Comparison of ENCODE assay signal across 13 cellular contexts in the genomic region with DNA sequence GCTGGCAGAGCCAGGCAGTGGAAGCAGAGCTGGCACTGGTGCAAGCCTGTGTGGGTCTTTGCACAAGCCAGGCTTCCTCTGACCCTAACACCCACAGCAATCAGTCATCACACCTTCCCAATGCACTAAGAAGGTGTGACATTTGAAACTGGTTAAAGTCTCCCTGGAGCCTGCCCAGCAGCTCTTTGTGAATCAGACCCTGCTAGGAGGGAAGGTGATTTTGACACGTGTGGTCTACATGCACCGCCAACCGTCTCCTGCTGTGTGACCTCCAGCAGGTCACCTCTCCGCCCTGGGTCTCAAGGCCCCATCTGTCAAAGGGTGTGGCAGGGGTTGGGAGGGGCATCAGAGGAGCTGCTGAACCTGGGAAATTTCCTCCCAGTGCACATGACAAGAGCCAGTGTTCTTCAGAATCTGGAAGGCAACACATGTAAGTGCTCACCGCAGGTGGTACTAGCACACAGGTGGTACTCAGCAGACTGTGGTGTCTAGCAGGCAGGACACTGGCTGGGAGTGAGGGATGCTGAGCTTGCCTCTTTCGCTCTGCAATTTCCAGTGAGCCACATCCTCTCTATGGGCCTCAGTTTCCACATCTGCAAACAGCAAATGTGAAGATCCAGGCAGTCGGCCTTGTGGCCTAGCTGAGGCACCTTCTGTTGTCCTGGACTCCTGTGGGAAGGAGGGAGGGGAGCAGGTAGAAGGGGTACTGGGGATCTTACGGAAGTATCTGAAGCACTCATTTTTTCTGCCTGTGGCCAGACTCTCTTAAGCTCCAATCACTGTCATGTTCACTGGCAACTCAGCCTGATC.
DNase-seq lines count a peak whose midpoint lies in the region; ATAC-seq and TF ChIP-seq lines count a peak whose summit lies in the region.
"Had no signal": no experiment of that assay in that cellular context is flagged by ENCODE, and none has a peak within 500 bp of the region (broad histone marks: within the 10 kb centered on the region; RNA-seq: fewer than 3 reads in every experiment).

No MANE protein-coding gene starts in this region.

- DNase-seq in activated CD8-positive, alpha-beta T cell treated with anti-CD3 and anti-CD28 coated beads for 36 hours: peak; percentile 24
- DNase-seq in activated CD8-positive, alpha-beta T cell treated with anti-CD3 and anti-CD28 coated beads, Interleukin-2, amount 10 ng/mL, durations not matched to agents 7 days and 5 days: no peak
- DNase-seq in amniotic epithelial cell (ENCODE audit: low read depth): peak; percentile 48
- peak; percentile 79 for DNase-seq in renal cortical epithelial cell (ENCODE audit: low read depth)
- no peak for DNase-seq in hepatic stellate cell (ENCODE audit: low spot score)
- no peak for DNase-seq in SK-N-DZ (ENCODE audit: low spot score)
- DNase-seq: anterior cingulate cortex, EL, NCI-H1930, T1000 had no signal

- peak; percentile 67 for ATAC-seq in activated CD8-positive, alpha-beta T cell treated with anti-CD3 and anti-CD28 coated beads for 36 hours
- no peak for ATAC-seq in activated CD8-positive, alpha-beta T cell treated with anti-CD3 and anti-CD28 coated beads, Interleukin-2, amount 10 ng/mL, durations not matched to agents 7 days and 5 days
- no peak for ATAC-seq in GM18870 (IDR thresholded peaks at IDR 0.05; ENCODE audit: unreplicated experiment)

- no peak overlapping the region for H3K4me3 ChIP-seq in HEK293 (ENCODE audit: low read depth, low read length)
- H3K4me3 ChIP-seq: neural progenitor cell had no signal

- intact Hi-C loops in activated CD8-positive, alpha-beta T cell treated with anti-CD3 and anti-CD28 coated beads for 36 hours (cut with micrococcal nuclease): no loop called here

- no peaks in the 10 kb centered on the region for H3K36me3 Mint-ChIP-seq in activated CD8-positive, alpha-beta T cell treated with anti-CD3 and anti-CD28 coated beads for 36 hours (ENCODE audit: low read depth)
- no peaks in the 10 kb centered on the region for H3K36me3 Mint-ChIP-seq in activated CD8-positive, alpha-beta T cell treated with anti-CD3 and anti-CD28 coated beads, Interleukin-2, amount 10 ng/mL, durations not matched to agents 7 days and 5 days (ENCODE audit: low read depth)
- H3K36me3 Mint-ChIP-seq: neural progenitor cell had no signal

- H3K4me3 Mint-ChIP-seq in activated CD8-positive, alpha-beta T cell treated with anti-CD3 and anti-CD28 coated beads for 36 hours: no peak overlapping the region
- no peak overlapping the region for H3K4me3 Mint-ChIP-seq in activated CD8-positive, alpha-beta T cell treated with anti-CD3 and anti-CD28 coated beads, Interleukin-2, amount 10 ng/mL, durations not matched to agents 7 days and 5 days
- H3K4me3 Mint-ChIP-seq: neural progenitor cell had no signal

- peaks cover 17% of the 10 kb centered on the region for H3K4me1 Mint-ChIP-seq in activated CD8-positive, alpha-beta T cell treated with anti-CD3 and anti-CD28 coated beads for 36 hours (ENCODE audit: low read depth)
- peaks cover 19% of the 10 kb centered on the region for H3K4me1 Mint-ChIP-seq in activated CD8-positive, alpha-beta T cell treated with anti-CD3 and anti-CD28 coated beads, Interleukin-2, amount 10 ng/mL, durations not matched to agents 7 days and 5 days (ENCODE audit: low read depth)

- H3K27ac Mint-ChIP-seq in activated CD8-positive, alpha-beta T cell treated with anti-CD3 and anti-CD28 coated beads for 36 hours: no peak overlapping the region
- no peak overlapping the region for H3K27ac Mint-ChIP-seq in activated CD8-positive, alpha-beta T cell treated with anti-CD3 and anti-CD28 coated beads, Interleukin-2, amount 10 ng/mL, durations not matched to agents 7 days and 5 days

- H3K27ac ChIP-seq in HEK293 (ENCODE audit: extremely low read depth, low read depth, low read length): no peak overlapping the region
- H3K27ac ChIP-seq: neural progenitor cell had no signal

- POLR2A ChIA-PET in activated CD8-positive, alpha-beta T cell treated with anti-CD3 and anti-CD28 coated beads for 36 hours (lab: Charles Lee): interaction anchor here (0.7 kb wide), 1 partner anchor 38 kb away, joined by 3 read pairs; no protein-coding TSS in a partner anchor
- POLR2A ChIA-PET in activated CD8-positive, alpha-beta T cell treated with anti-CD3 and anti-CD28 coated beads, Interleukin-2, amount 10 ng/mL, durations not matched to agents 7 days and 5 days (lab: Charles Lee): interaction anchor here (0.7 kb wide), 1 partner anchor 9 kb away, joined by 3 read pairs; no protein-coding TSS in a partner anchor
- POLR2A ChIA-PET in HEK293 (lab: Yijun Ruan, JAX): no interaction called here

- H3K9me3 ChIP-seq in HEK293 (ENCODE audit: control insufficient read depth, insufficient read depth, low read depth, low read length): no peaks in the 10 kb centered on the region

- no peaks in the 10 kb centered on the region for H3K4me1 ChIP-seq in HEK293 (ENCODE audit: control insufficient read depth, insufficient read depth, low read length)

- TF ChIP-seq CTCF in activated CD8-positive, alpha-beta T cell treated with anti-CD3 and anti-CD28 coated beads for 36 hours (IDR thresholded peaks at IDR 0.05): no peak
- TF ChIP-seq CTCF in HEK293 (tag by site-specific recombination; IDR thresholded peaks at IDR 0.05): no peak

- CTCF ChIA-PET in activated CD8-positive, alpha-beta T cell treated with anti-CD3 and anti-CD28 coated beads for 36 hours (lab: Charles Lee): no interaction called here
- CTCF ChIA-PET in activated CD8-positive, alpha-beta T cell treated with anti-CD3 and anti-CD28 coated beads, Interleukin-2, amount 10 ng/mL, durations not matched to agents 7 days and 5 days (lab: Charles Lee): no interaction called here
- CTCF ChIA-PET in HEK293 (lab: Yijun Ruan, JAX): interaction anchor here (0.6 kb wide), 1 partner anchor 1066 kb away, joined by 7 read pairs; no protein-coding TSS in a partner anchor

- no peaks in the 10 kb centered on the region for H3K27me3 Mint-ChIP-seq in activated CD8-positive, alpha-beta T cell treated with anti-CD3 and anti-CD28 coated beads for 36 hours
- peaks cover 7% of the 10 kb centered on the region for H3K27me3 Mint-ChIP-seq in activated CD8-positive, alpha-beta T cell treated with anti-CD3 and anti-CD28 coated beads, Interleukin-2, amount 10 ng/mL, durations not matched to agents 7 days and 5 days (ENCODE audit: low read depth)

- H3K36me3 ChIP-seq in HEK293 (ENCODE audit: control insufficient read depth in 2 of 2, insufficient read depth in 1 of 2, low read length in 2 of 2): no peaks in the 10 kb centered on the region
- H3K36me3 ChIP-seq: neural progenitor cell had no signal

- H3K9me3 Mint-ChIP-seq in activated CD8-positive, alpha-beta T cell treated with anti-CD3 and anti-CD28 coated beads for 36 hours: no peaks in the 10 kb centered on the region
- H3K9me3 Mint-ChIP-seq in activated CD8-positive, alpha-beta T cell treated with anti-CD3 and anti-CD28 coated beads, Interleukin-2, amount 10 ng/mL, durations not matched to agents 7 days and 5 days (ENCODE audit: insufficient read depth): no peaks in the 10 kb centered on the region
- H3K9me3 Mint-ChIP-seq: neural progenitor cell had no signal

TF ChIP-seq in HEK293, 187 proteins besides CTCF, POLR2A, EP300 and RAD21 (continues in another document):
- TF ChIP-seq GLIS1 (tag by site-specific recombination; IDR thresholded peaks at IDR 0.05) (peak; percentile 96), SCRT2 (tag by site-specific recombination; IDR thresholded peaks at IDR 0.05) (peak; percentile 95), REPIN1 (tag by site-specific recombination; IDR thresholded peaks at IDR 0.05; ENCODE audit: low read depth) (no peak), ZFHX2 (tag by site-specific recombination; conservative IDR thresholded peaks at IDR 0.05) (0 out of 2 replicates have a peak, but pooled peaks have one; percentile 12), ZNF184 (tag by site-specific recombination; IDR thresholded peaks at IDR 0.05) (no peak), KLF17 (tag by site-specific recombination; IDR thresholded peaks at IDR 0.05) (peak; percentile 82), EGR2 (tag by site-specific recombination; IDR thresholded peaks at IDR 0.05; ENCODE audit: low read depth) (peak; percentile 28; the same call in 1 of the 2 replicates), ZNF548 (tag by site-specific recombination; IDR thresholded peaks at IDR 0.05) (no peak), SCRT1 (tag by site-specific recombination; IDR thresholded peaks at IDR 0.05; ENCODE audit: borderline replicate concordance) (peak; percentile 90), ZNF621 (tag by site-specific recombination; IDR thresholded peaks at IDR 0.05) (no peak), ZIC2 (tag by site-specific recombination; IDR thresholded peaks at IDR 0.05) (peak; percentile 84), ZNF16 (tag by site-specific recombination; IDR thresholded peaks at IDR 0.05; ENCODE audit: low read depth) (no peak), ZNF558 (tag by site-specific recombination; IDR thresholded peaks at IDR 0.05) (no peak), TCF7L2 (IDR thresholded peaks at IDR 0.05; ENCODE audit: borderline replicate concordance, low read depth, low read length) (no peak), ZNF501 (tag by site-specific recombination; IDR thresholded peaks at IDR 0.05) (no peak), ZNF138 (tag by site-specific recombination; IDR thresholded peaks at IDR 0.05; ENCODE audit: borderline replicate concordance) (no peak)
- TF ChIP-seq, protein P1, sequence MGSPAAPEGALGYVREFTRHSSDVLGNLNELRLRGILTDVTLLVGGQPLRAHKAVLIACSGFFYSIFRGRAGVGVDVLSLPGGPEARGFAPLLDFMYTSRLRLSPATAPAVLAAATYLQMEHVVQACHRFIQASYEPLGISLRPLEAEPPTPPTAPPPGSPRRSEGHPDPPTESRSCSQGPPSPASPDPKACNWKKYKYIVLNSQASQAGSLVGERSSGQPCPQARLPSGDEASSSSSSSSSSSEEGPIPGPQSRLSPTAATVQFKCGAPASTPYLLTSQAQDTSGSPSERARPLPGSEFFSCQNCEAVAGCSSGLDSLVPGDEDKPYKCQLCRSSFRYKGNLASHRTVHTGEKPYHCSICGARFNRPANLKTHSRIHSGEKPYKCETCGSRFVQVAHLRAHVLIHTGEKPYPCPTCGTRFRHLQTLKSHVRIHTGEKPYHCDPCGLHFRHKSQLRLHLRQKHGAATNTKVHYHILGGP (tag by site-specific recombination; IDR thresholded peaks at IDR 0.05): no peak

Comparison
In these comparisons a context has a peak if more than half of its experiments do, and no peak if none do; other contexts are left out.
1. DNase-seq: peak in activated CD8-positive, alpha-beta T cell treated with anti-CD3 and anti-CD28 coated beads for 36 hours (single experiment), amniotic epithelial cell (single experiment) and renal cortical epithelial cell (single experiment); none in activated CD8-positive, alpha-beta T cell treated with anti-CD3 and anti-CD28 coated beads, Interleukin-2, amount 10 ng/mL, durations not matched to agents 7 days and 5 days (single experiment), hepatic stellate cell (single experiment) and SK-N-DZ (single experiment).